1 cellular context compared by ENCODE assay signal in the genomic region with DNA sequence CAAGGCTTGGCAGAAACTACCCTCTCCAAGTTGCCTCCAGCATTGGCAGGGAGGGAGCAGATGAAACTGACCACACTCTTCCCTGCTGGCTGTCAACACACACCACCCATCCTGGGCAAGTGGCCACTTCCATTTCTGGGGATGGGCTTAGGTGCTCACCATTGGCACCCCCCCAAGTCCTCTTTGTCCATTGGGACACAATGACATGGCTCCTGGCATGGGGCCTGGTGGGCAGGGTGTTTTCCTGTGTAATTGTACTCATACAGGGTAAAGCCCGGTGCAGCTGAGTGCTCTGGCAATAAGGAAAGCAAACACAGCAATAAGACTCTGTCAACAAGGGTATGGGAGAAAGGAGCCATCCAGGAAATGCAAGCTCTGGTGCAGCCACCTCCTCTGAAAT.
TF ChIP-seq lines count a peak whose summit lies in the region.

No MANE protein-coding gene starts in this region.

TF ChIP-seq in HepG2, 621 proteins besides CTCF, POLR2A, EP300 and RAD21 (continues in another document):
- TF ChIP-seq, protein P1, sequence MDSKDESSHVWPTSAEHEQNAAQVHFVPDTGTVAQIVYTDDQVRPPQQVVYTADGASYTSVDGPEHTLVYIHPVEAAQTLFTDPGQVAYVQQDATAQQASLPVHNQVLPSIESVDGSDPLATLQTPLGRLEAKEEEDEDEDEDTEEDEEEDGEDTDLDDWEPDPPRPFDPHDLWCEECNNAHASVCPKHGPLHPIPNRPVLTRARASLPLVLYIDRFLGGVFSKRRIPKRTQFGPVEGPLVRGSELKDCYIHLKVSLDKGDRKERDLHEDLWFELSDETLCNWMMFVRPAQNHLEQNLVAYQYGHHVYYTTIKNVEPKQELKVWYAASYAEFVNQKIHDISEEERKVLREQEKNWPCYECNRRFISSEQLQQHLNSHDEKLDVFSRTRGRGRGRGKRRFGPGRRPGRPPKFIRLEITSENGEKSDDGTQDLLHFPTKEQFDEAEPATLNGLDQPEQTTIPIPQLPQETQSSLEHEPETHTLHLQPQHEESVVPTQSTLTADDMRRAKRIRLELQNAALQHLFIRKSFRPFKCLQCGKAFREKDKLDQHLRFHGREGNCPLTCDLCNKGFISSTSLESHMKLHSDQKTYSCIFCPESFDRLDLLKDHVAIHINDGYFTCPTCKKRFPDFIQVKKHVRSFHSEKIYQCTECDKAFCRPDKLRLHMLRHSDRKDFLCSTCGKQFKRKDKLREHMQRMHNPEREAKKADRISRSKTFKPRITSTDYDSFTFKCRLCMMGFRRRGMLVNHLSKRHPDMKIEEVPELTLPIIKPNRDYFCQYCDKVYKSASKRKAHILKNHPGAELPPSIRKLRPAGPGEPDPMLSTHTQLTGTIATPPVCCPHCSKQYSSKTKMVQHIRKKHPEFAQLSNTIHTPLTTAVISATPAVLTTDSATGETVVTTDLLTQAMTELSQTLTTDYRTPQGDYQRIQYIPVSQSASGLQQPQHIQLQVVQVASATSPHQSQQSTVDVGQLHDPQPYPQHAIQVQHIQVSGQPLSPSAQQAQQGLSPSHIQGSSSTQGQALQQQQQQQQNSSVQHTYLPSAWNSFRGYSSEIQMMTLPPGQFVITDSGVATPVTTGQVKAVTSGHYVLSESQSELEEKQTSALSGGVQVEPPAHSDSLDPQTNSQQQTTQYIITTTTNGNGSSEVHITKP (CRISPR knock-in tag; IDR thresholded peaks at IDR 0.05; ENCODE audit: low read depth): peak; percentile 73; the same call in 1 of the 2 replicates
- TF ChIP-seq ZBTB3 (CRISPR knock-in tag; IDR thresholded peaks at IDR 0.05; ENCODE audit: borderline replicate concordance, low read depth) (no peak), RXRB (CRISPR knock-in tag; IDR thresholded peaks at IDR 0.05; ENCODE audit: borderline replicate concordance) (no peak), NR2C2 (CRISPR knock-in tag; IDR thresholded peaks at IDR 0.05; ENCODE audit: borderline replicate concordance) (no peak), ZFP1 (CRISPR knock-in tag; IDR thresholded peaks at IDR 0.05) (no peak), SRSF4 (IDR thresholded peaks at IDR 0.05; ENCODE audit: low read depth, low read length, poor library complexity, severe bottlenecking) (no peak), ARID5B (CRISPR knock-in tag; IDR thresholded peaks at IDR 0.05) (peak; percentile 40), THAP11 (CRISPR knock-in tag; IDR thresholded peaks at IDR 0.05) (no peak), AHR (CRISPR knock-in tag; IDR thresholded peaks at IDR 0.05) (no peak), KLF12 (CRISPR knock-in tag; IDR thresholded peaks at IDR 0.05; ENCODE audit: borderline replicate concordance) (no peak), ZNF326 (CRISPR knock-in tag; IDR thresholded peaks at IDR 0.05; ENCODE audit: borderline replicate concordance) (no peak), ZBED4 (CRISPR knock-in tag; IDR thresholded peaks at IDR 0.05; ENCODE audit: borderline replicate concordance) (no peak), ISL2 (CRISPR knock-in tag; IDR thresholded peaks at IDR 0.05) (no peak), TAF1 (CRISPR knock-in tag; IDR thresholded peaks at IDR 0.05) (no peak), ZNF790 (CRISPR knock-in tag; IDR thresholded peaks at IDR 0.05; ENCODE audit: borderline replicate concordance) (no peak), ZC3H13 (CRISPR knock-in tag; IDR thresholded peaks at IDR 0.05) (no peak), IKZF4 (CRISPR knock-in tag; IDR thresholded peaks at IDR 0.05; ENCODE audit: borderline replicate concordance, low read depth, not compliant biosample characterization) (no peak), ZNF446 (CRISPR knock-in tag; IDR thresholded peaks at IDR 0.05) (no peak), FOXP1 (IDR thresholded peaks at IDR 0.05) (no peak), FOXP1 (CRISPR knock-in tag; IDR thresholded peaks at IDR 0.05) (0 out of 2 replicates have a peak, but pooled peaks have one; percentile 5), E2F1 (CRISPR knock-in tag; IDR thresholded peaks at IDR 0.05) (no peak)
- TF ChIP-seq, protein P2, sequence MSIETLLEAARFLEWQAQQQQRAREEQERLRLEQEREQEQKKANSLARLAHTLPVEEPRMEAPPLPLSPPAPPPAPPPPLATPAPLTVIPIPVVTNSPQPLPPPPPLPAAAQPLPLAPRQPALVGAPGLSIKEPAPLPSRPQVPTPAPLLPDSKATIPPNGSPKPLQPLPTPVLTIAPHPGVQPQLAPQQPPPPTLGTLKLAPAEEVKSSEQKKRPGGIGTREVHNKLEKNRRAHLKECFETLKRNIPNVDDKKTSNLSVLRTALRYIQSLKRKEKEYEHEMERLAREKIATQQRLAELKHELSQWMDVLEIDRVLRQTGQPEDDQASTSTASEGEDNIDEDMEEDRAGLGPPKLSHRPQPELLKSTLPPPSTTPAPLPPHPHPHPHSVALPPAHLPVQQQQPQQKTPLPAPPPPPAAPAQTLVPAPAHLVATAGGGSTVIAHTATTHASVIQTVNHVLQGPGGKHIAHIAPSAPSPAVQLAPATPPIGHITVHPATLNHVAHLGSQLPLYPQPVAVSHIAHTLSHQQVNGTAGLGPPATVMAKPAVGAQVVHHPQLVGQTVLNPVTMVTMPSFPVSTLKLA (IDR thresholded peaks at IDR 0.05): no peak
- TF ChIP-seq, protein P3, sequence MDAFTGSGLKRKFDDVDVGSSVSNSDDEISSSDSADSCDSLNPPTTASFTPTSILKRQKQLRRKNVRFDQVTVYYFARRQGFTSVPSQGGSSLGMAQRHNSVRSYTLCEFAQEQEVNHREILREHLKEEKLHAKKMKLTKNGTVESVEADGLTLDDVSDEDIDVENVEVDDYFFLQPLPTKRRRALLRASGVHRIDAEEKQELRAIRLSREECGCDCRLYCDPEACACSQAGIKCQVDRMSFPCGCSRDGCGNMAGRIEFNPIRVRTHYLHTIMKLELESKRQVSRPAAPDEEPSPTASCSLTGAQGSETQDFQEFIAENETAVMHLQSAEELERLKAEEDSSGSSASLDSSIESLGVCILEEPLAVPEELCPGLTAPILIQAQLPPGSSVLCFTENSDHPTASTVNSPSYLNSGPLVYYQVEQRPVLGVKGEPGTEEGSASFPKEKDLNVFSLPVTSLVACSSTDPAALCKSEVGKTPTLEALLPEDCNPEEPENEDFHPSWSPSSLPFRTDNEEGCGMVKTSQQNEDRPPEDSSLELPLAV (CRISPR knock-in tag; conservative IDR thresholded peaks at IDR 0.05; ENCODE audit: low read depth): no peak
- TF ChIP-seq, protein P4, sequence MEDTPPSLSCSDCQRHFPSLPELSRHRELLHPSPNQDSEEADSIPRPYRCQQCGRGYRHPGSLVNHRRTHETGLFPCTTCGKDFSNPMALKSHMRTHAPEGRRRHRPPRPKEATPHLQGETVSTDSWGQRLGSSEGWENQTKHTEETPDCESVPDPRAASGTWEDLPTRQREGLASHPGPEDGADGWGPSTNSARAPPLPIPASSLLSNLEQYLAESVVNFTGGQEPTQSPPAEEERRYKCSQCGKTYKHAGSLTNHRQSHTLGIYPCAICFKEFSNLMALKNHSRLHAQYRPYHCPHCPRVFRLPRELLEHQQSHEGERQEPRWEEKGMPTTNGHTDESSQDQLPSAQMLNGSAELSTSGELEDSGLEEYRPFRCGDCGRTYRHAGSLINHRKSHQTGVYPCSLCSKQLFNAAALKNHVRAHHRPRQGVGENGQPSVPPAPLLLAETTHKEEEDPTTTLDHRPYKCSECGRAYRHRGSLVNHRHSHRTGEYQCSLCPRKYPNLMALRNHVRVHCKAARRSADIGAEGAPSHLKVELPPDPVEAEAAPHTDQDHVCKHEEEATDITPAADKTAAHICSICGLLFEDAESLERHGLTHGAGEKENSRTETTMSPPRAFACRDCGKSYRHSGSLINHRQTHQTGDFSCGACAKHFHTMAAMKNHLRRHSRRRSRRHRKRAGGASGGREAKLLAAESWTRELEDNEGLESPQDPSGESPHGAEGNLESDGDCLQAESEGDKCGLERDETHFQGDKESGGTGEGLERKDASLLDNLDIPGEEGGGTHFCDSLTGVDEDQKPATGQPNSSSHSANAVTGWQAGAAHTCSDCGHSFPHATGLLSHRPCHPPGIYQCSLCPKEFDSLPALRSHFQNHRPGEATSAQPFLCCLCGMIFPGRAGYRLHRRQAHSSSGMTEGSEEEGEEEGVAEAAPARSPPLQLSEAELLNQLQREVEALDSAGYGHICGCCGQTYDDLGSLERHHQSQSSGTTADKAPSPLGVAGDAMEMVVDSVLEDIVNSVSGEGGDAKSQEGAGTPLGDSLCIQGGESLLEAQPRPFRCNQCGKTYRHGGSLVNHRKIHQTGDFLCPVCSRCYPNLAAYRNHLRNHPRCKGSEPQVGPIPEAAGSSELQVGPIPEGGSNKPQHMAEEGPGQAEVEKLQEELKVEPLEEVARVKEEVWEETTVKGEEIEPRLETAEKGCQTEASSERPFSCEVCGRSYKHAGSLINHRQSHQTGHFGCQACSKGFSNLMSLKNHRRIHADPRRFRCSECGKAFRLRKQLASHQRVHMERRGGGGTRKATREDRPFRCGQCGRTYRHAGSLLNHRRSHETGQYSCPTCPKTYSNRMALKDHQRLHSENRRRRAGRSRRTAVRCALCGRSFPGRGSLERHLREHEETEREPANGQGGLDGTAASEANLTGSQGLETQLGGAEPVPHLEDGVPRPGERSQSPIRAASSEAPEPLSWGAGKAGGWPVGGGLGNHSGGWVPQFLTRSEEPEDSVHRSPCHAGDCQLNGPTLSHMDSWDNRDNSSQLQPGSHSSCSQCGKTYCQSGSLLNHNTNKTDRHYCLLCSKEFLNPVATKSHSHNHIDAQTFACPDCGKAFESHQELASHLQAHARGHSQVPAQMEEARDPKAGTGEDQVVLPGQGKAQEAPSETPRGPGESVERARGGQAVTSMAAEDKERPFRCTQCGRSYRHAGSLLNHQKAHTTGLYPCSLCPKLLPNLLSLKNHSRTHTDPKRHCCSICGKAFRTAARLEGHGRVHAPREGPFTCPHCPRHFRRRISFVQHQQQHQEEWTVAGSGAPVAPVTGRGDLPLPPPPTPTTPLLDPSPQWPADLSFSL (CRISPR knock-in tag; IDR thresholded peaks at IDR 0.05): no peak
- TF ChIP-seq, protein P5, sequence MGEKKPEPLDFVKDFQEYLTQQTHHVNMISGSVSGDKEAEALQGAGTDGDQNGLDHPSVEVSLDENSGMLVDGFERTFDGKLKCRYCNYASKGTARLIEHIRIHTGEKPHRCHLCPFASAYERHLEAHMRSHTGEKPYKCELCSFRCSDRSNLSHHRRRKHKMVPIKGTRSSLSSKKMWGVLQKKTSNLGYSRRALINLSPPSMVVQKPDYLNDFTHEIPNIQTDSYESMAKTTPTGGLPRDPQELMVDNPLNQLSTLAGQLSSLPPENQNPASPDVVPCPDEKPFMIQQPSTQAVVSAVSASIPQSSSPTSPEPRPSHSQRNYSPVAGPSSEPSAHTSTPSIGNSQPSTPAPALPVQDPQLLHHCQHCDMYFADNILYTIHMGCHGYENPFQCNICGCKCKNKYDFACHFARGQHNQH (CRISPR knock-in tag; IDR thresholded peaks at IDR 0.05): 0 out of 2 replicates have a peak, but pooled peaks have one; percentile 18
